Comparison of ENCODE assay signal across 21 cellular contexts in genomic region chr10:21264271-21264670, GRCh38.
DNase-seq lines count a peak whose midpoint lies in the region; ATAC-seq, FAIRE-seq and TF ChIP-seq lines count a peak whose summit lies in the region.
"Had no signal": no experiment of that assay in that cellular context is flagged by ENCODE, and none has a peak within 500 bp of the region (broad histone marks: within the 10 kb centered on the region; RNA-seq: fewer than 3 reads in every experiment).

No MANE protein-coding gene starts in this region.

- H3K36me3 ChIP-seq in PC-3 (ENCODE audit: low read depth, low read length) (no peaks in the 10 kb centered on the region), K562 (ENCODE audit: control insufficient read depth, insufficient read depth, low read length) (no peaks in the 10 kb centered on the region), spleen (no peaks in the 10 kb centered on the region)
- H3K36me3 ChIP-seq in CD8-positive, alpha-beta memory T cell (ENCODE audit: insufficient read depth, low read length): no peaks in the 10 kb centered on the region
- H3K36me3 ChIP-seq: BLaER1 treated with 17β-estradiol and CSF1 and Interleukin-3, amounts not matched to agents 10 nM and 100 nM; SJSA1 had no signal

- CTCF ChIA-PET in PC-3 (lab: Charles Lee) (no interaction called here), K562 (lab: Yijun Ruan, JAX; ENCODE audit: low intra/inter-chr PET ratio) (no interaction called here)
- CTCF ChIA-PET in CD8-positive, alpha-beta memory T cell (lab: Charles Lee): no interaction called here

- ATAC-seq in PC-3: no peak
- peak; percentile 23; the same call in 2 of the 3 replicates for ATAC-seq in K562
- peak; percentile 95 for ATAC-seq in foreskin keratinocyte
- no peak for ATAC-seq in sciatic nerve

- H3K4me3 Mint-ChIP-seq in CD8-positive, alpha-beta memory T cell: no peak overlapping the region
- H3K4me3 Mint-ChIP-seq in type B pancreatic cell: no peak overlapping the region
- H3K4me3 Mint-ChIP-seq: IgD-negative memory B cell had no signal

- H3K4me1 ChIP-seq in PC-3 (ENCODE audit: insufficient read depth, low read length) (peaks cover 13% of the 10 kb centered on the region), K562 (replicated peaks in 1 of 2; ENCODE audit: control insufficient read depth in 2 of 2, insufficient read depth in 2 of 2, low read length in 2 of 2) (peaks cover 0 to 5% of the 10 kb centered on the region in 2 experiments; a peak in 1 of 5 replicates), foreskin keratinocyte (peaks cover 5% of the 10 kb centered on the region), spleen (no peaks in the 10 kb centered on the region)
- H3K4me1 ChIP-seq in CD8-positive, alpha-beta memory T cell (ENCODE audit: insufficient read depth, low read length): no peaks in the 10 kb centered on the region

- in situ Hi-C loops in K562 (cut with MboI): no loop called here

- H4K20me1 ChIP-seq in PC-3 (ENCODE audit: low read length) (no peaks in the 10 kb centered on the region), K562 (replicated peaks; ENCODE audit: control insufficient read depth, insufficient read depth, low read length) (no peaks in the 10 kb centered on the region)
- H4K20me1 ChIP-seq: BLaER1 treated with 17β-estradiol and CSF1 and Interleukin-3, amounts not matched to agents 10 nM and 100 nM had no signal

- H3K79me2 ChIP-seq in PC-3 (ENCODE audit: low read length) (no peaks in the 10 kb centered on the region), K562 (ENCODE audit: control insufficient read depth, insufficient read depth, low read length) (no peaks in the 10 kb centered on the region)

- H3F3A ChIP-seq in PC-3 (ENCODE audit: low read length, unreplicated experiment): no peaks in the 10 kb centered on the region

- H3K27me3 ChIP-seq in PC-3 (ENCODE audit: low read length) (no peaks in the 10 kb centered on the region), K562 (ENCODE audit: control insufficient read depth in 2 of 2, insufficient read depth in 2 of 2, low read length in 2 of 2) (peaks cover 0 to 5% of the 10 kb centered on the region in 2 experiments; a peak in 1 of 5 replicates), foreskin keratinocyte (peaks cover 26% of the 10 kb centered on the region), spleen (replicated peaks in 1 of 7) (no peaks in the 10 kb centered on the region)
- no peaks in the 10 kb centered on the region for H3K27me3 ChIP-seq in CD8-positive, alpha-beta memory T cell (ENCODE audit: insufficient read depth, low read length, poor library complexity, severe bottlenecking)
- H3K27me3 ChIP-seq: BLaER1 treated with 17β-estradiol and CSF1 and Interleukin-3, amounts not matched to agents 10 nM and 100 nM; SJSA1 had no signal

- H3K9me3 ChIP-seq in PC-3 (ENCODE audit: low read length): no peaks in the 10 kb centered on the region
- no peaks in the 10 kb centered on the region for H3K9me3 ChIP-seq in K562 (replicated peaks; ENCODE audit: control insufficient read depth, insufficient read depth, low read depth, low read length)
- H3K9me3 ChIP-seq in spleen: no peaks in the 10 kb centered on the region
- no peaks in the 10 kb centered on the region for H3K9me3 ChIP-seq in CD8-positive, alpha-beta memory T cell (ENCODE audit: low read length)
- H3K9me3 ChIP-seq: BLaER1 treated with 17β-estradiol and CSF1 and Interleukin-3, amounts not matched to agents 10 nM and 100 nM; SJSA1 had no signal

- H3K4me2 ChIP-seq in PC-3 (ENCODE audit: low read length) (no peak overlapping the region), K562 (ENCODE audit: insufficient read depth, low read length) (no peak overlapping the region)
- H3K4me2 ChIP-seq: BLaER1 treated with 17β-estradiol and CSF1 and Interleukin-3, amounts not matched to agents 10 nM and 100 nM had no signal

- intact Hi-C loops in PC-3 (cut with micrococcal nuclease) (loop anchor here (2.0 to 10.0 kb wide), 3 partner anchors 69 to 259 kb away; no protein-coding TSS in a partner anchor), K562 (cut with micrococcal nuclease) (no loop called here), spleen (cut with DNase I; ENCODE audit: low total_unique reads) (no loop called here), sciatic nerve (cut with DNase I) (loop anchor here (10.0 kb wide), 1 partner anchor 179 kb away; no protein-coding TSS in a partner anchor)

- no peak overlapping the region for H3K9ac ChIP-seq in PC-3 (ENCODE audit: low read length)
- no peak overlapping the region for H3K9ac ChIP-seq in K562 (ENCODE audit: insufficient read depth in 1 of 2, low read depth in 2 of 2, low read length in 2 of 2)
- H3K9ac ChIP-seq: BLaER1 treated with 17β-estradiol and CSF1 and Interleukin-3, amounts not matched to agents 10 nM and 100 nM had no signal

- H3K9me1 ChIP-seq in K562 (ENCODE audit: control insufficient read depth, insufficient read depth, low read length): no peaks in the 10 kb centered on the region

- H3K27ac ChIP-seq in PC-3 (ENCODE audit: low read length) (no peak overlapping the region), K562 (ENCODE audit: extremely low read depth, low read depth, low read length) (no peak overlapping the region), foreskin keratinocyte (no peak overlapping the region), spleen (no peak overlapping the region)
- H3K27ac ChIP-seq in CD8-positive, alpha-beta memory T cell (ENCODE audit: low read depth, low read length): no peak overlapping the region
- H3K27ac ChIP-seq: BLaER1 treated with 17β-estradiol and CSF1 and Interleukin-3, amounts not matched to agents 10 nM and 100 nM; HL-60; SJSA1 had no signal

- H3K4me3 ChIP-seq in PC-3 (ENCODE audit: low read length): no peak overlapping the region
- no peak overlapping the region for H3K4me3 ChIP-seq in K562
- no peak overlapping the region for H3K4me3 ChIP-seq in spleen
- no peak overlapping the region for H3K4me3 ChIP-seq in CD8-positive, alpha-beta memory T cell (ENCODE audit: low read length)
- H3K4me3 ChIP-seq: BLaER1 treated with 17β-estradiol and CSF1 and Interleukin-3, amounts not matched to agents 10 nM and 100 nM; SJSA1 had no signal

- H3K27ac Mint-ChIP-seq in CD8-positive, alpha-beta memory T cell: no peak overlapping the region
- H3K27ac Mint-ChIP-seq in type B pancreatic cell: no peak overlapping the region

- no peak for FAIRE-seq in K562 (lab: Jason Lieb, UNC)
- FAIRE-seq: GM12892, GM18507, HTR-8/SVneo had no signal

- BruUV-seq in PC-3 (replicated peaks; lab: Mats Ljungman, UMichigan): no TSS peak
- no TSS peak for BruUV-seq in K562 (replicated peaks; lab: Mats Ljungman, UMichigan)

- POLR2A ChIA-PET in PC-3 (lab: Charles Lee; ENCODE audit: unreplicated experiment) (no interaction called here), K562 (lab: Yijun Ruan, JAX) (no interaction called here)
- POLR2A ChIA-PET in CD8-positive, alpha-beta memory T cell (lab: Charles Lee): no interaction called here

- H3K27me3 Mint-ChIP-seq in CD8-positive, alpha-beta memory T cell: peaks cover 0 to 3% of the 10 kb centered on the region in 2 donors
- H3K27me3 Mint-ChIP-seq in type B pancreatic cell: no peaks in the 10 kb centered on the region

- no peak for TF ChIP-seq POLR2A in K562 (conservative IDR thresholded peaks at IDR 0.05)
- TF ChIP-seq POLR2A in spleen (IDR thresholded peaks at IDR 0.05): no peak

- no peak for TF ChIP-seq EP300 in K562 (IDR thresholded peaks at IDR 0.05; ENCODE audit: low read length)

- H3K36me3 Mint-ChIP-seq in CD8-positive, alpha-beta memory T cell: no peaks in the 10 kb centered on the region
- H3K36me3 Mint-ChIP-seq in type B pancreatic cell: no peaks in the 10 kb centered on the region
- H3K36me3 Mint-ChIP-seq: IgD-negative memory B cell had no signal

- no peak for TF ChIP-seq CTCF in PC-3 (conservative IDR thresholded peaks at IDR 0.05; ENCODE audit: low read depth, low read length)
- TF ChIP-seq CTCF in K562 (IDR thresholded peaks at IDR 0.05 in 2 of 3, conservative IDR thresholded peaks at IDR 0.05 in 1 of 3; ENCODE audit: insufficient read depth in 2 of 3, low read depth in 1 of 3, low read length in 3 of 3): no peak
- no peak for TF ChIP-seq CTCF in foreskin keratinocyte (conservative IDR thresholded peaks at IDR 0.05)
- TF ChIP-seq CTCF in spleen (IDR thresholded peaks at IDR 0.05 in 8 of 11, conservative IDR thresholded peaks at IDR 0.05 in 3 of 11): no peak
- TF ChIP-seq CTCF in type B pancreatic cell (conservative IDR thresholded peaks at IDR 0.05): no peak

- 44% methylated on average over 2 of the region's 2 CpGs for WGBS in K562 (ENCODE audit: insufficient coverage, low coverage, missing lambda C conversion rate)
- WGBS in spleen, 5 donors: 74 to 93% (median 83%) methylated on average over 2 of the region's 2 CpGs

- H3K9me2 ChIP-seq in PC-3 (replicated peaks; ENCODE audit: low read length): no peaks in the 10 kb centered on the region

- DNase-seq in PC-3 (peak; percentile 7), K562 (ENCODE audit: extremely low read depth in 1 of 4, low spot score in 3 of 4) (no peak), foreskin keratinocyte (peak; percentile 93 to 96), spleen (peak; percentile 67), type B pancreatic cell (ENCODE audit: extremely low spot score, unreplicated experiment) (no peak), sciatic nerve (ENCODE audit: low spot score) (no peak)
- no peak for DNase-seq in CD8-positive, alpha-beta memory T cell
- DNase-seq: DMS79, Kasumi-1, MM.1S, NCI-H1105, NCI-H2081 treated with DMSO at 0.1 percent for 48 hours, NCI-H748 treated with DMSO at 0.1 percent for 48 hours, OCI-M1 had no signal

- H2AFZ ChIP-seq in PC-3 (ENCODE audit: low read length) (no peak overlapping the region), K562 (ENCODE audit: low read depth, low read length) (0 out of 2 replicates have a peak overlapping the region, but pooled peaks have one; percentile 38)

- no peak for TF ChIP-seq RAD21 in K562 (CRISPR knock-in tag; conservative IDR thresholded peaks at IDR 0.05 in 1 of 2, IDR thresholded peaks at IDR 0.05 in 1 of 2)

- H3K4me1 Mint-ChIP-seq in CD8-positive, alpha-beta memory T cell: no peaks in the 10 kb centered on the region
- peaks cover 10% of the 10 kb centered on the region for H3K4me1 Mint-ChIP-seq in type B pancreatic cell (ENCODE audit: unreplicated experiment)
- H3K4me1 Mint-ChIP-seq: IgD-negative memory B cell had no signal

- peaks cover 0 to 3% (median 1%) of the 10 kb centered on the region in 5 donors for H3K9me3 Mint-ChIP-seq in CD8-positive, alpha-beta memory T cell
- peaks cover 4% of the 10 kb centered on the region for H3K9me3 Mint-ChIP-seq in type B pancreatic cell
- H3K9me3 Mint-ChIP-seq: IgD-negative memory B cell had no signal

TF ChIP-seq in K562, 482 proteins besides CTCF, POLR2A, EP300 and RAD21:
- TF ChIP-seq, protein P1, sequence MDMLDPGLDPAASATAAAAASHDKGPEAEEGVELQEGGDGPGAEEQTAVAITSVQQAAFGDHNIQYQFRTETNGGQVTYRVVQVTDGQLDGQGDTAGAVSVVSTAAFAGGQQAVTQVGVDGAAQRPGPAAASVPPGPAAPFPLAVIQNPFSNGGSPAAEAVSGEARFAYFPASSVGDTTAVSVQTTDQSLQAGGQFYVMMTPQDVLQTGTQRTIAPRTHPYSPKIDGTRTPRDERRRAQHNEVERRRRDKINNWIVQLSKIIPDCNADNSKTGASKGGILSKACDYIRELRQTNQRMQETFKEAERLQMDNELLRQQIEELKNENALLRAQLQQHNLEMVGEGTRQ (CRISPR knock-in tag; IDR thresholded peaks at IDR 0.05): no peak
- TF ChIP-seq ZNF316 (IDR thresholded peaks at IDR 0.05): no peak
- no peak for TF ChIP-seq NCOA4 (IDR thresholded peaks at IDR 0.05; ENCODE audit: partially characterized antibody)

Comparison
In these comparisons a context has a peak if more than half of its experiments do, and no peak if none do; other contexts are left out.
1. ATAC-seq: peak in K562 (single experiment) and foreskin keratinocyte (single experiment); none in PC-3 (single experiment) and sciatic nerve (single experiment).
2. DNase-seq: peak in PC-3 (single experiment), foreskin keratinocyte (2 of 2) and spleen (single experiment); none in K562 (0 of 4), CD8-positive, alpha-beta memory T cell (0 of 5), type B pancreatic cell (single experiment) and sciatic nerve (single experiment).
3. intact Hi-C loops: an anchor here in PC-3 (2.0 to 10.0 kb wide) and sciatic nerve (10.0 kb wide); none called in K562 and spleen.